In the genomic region with DNA sequence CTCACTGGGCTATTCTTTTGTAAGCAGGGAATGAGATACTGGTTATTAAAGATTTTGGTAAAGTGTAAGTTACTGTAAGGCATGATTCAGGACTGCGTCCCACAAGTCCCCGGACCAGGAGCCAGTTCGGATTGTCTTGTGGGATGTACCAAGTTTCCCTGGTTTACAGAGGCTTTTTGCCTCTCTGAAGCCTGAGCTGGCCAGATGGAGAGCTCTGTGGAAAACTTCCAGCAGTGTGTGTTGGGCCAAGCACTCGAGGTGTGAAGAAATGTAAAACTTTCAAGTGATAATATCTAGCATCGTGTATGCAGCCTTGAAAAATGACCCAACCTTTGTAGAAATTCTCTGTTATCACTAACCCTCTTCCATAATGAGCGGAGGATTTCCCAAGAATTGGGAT, we compare ENCODE assay signal across 16 cellular contexts. TPM values are rescaled to one million over a fixed set of nuclear protein-coding genes. Genes with fewer than 3 reads are reported as not detected.
DNase-seq lines count a peak whose midpoint lies in the region; ATAC-seq and TF ChIP-seq lines count a peak whose summit lies in the region.
"Had no signal": no experiment of that assay in that cellular context is flagged by ENCODE, and none has a peak within 500 bp of the region (broad histone marks: within the 10 kb centered on the region; RNA-seq: fewer than 3 reads in every experiment).

No MANE protein-coding gene starts in this region.

- H3K9me2 ChIP-seq in OCI-LY7 (ENCODE audit: insufficient read depth, low read length): no peaks in the 10 kb centered on the region

- no TSS peak for BruUV-seq in OCI-LY7 (replicated peaks; lab: Mats Ljungman, UMichigan)

- no peaks in the 10 kb centered on the region for H3K27me3 ChIP-seq in esophagus squamous epithelium
- H3K27me3 ChIP-seq in stomach smooth muscle (ENCODE audit: control insufficient read depth in 1 of 2, insufficient read depth in 2 of 2, low read length in 2 of 2): no peaks in the 10 kb centered on the region

- WGBS in esophagus squamous epithelium, 2 donors: 41 to 44% methylated on average over 6 of the region's 6 CpGs

- TF ChIP-seq CTCF in RWPE1 (conservative IDR thresholded peaks at IDR 0.05; ENCODE audit: low read depth) (no peak), esophagus squamous epithelium (IDR thresholded peaks at IDR 0.05) (no peak), GM20000 (IDR thresholded peaks at IDR 0.05; ENCODE audit: extremely low read depth, missing control alignments) (no peak), OCI-LY7 (conservative IDR thresholded peaks at IDR 0.05; ENCODE audit: low read length) (no peak)

- TF ChIP-seq POLR2A in esophagus squamous epithelium (IDR thresholded peaks at IDR 0.05) (no peak), GM18505 (IDR thresholded peaks at IDR 0.05; ENCODE audit: borderline replicate concordance, extremely low read depth, insufficient read depth, insufficient read length) (no peak)

- H2AFZ ChIP-seq in OCI-LY7 (ENCODE audit: low read length): no peak overlapping the region

- peaks cover 3% of the 10 kb centered on the region; the same call in 1 of the 2 replicates for H3K79me2 ChIP-seq in OCI-LY7 (ENCODE audit: insufficient read depth, low read depth, low read length)

- no peaks in the 10 kb centered on the region for H3K9me3 ChIP-seq in esophagus squamous epithelium
- H3K9me3 ChIP-seq in stomach smooth muscle (ENCODE audit: control insufficient read depth in 2 of 2, low read length in 2 of 2): no peaks in the 10 kb centered on the region
- no peaks in the 10 kb centered on the region for H3K9me3 ChIP-seq in OCI-LY7 (ENCODE audit: low read length)

- H3K4me3 ChIP-seq in esophagus squamous epithelium: peak overlapping the region in 3 of 4 donors; percentile 93 to 99 (median 99)
- no peak overlapping the region for H3K4me3 ChIP-seq in stomach smooth muscle (ENCODE audit: low read length in 2 of 2)
- H3K4me3 ChIP-seq in OCI-LY7 (ENCODE audit: low read depth, low read length, poor library complexity, severe bottlenecking): no peak overlapping the region

- DNase-seq in RWPE1 (ENCODE audit: low spot score) (no peak), esophagus squamous epithelium (lab: John Stamatoyannopoulos, UW) (no peak), mesenteric fat pad (ENCODE audit: low spot score) (peak; percentile 73), GM20000 (ENCODE audit: low spot score) (no peak), OCI-LY7 (ENCODE audit: low spot score) (no peak)
- DNase-seq: activated CD8-positive, alpha-beta T cell treated with anti-CD3 and anti-CD28 coated beads, Interleukin-2, amount 10 ng/mL, durations not matched to agents 7 days and 5 days; activated naive CD4-positive, alpha-beta T cell treated with Interleukin-2 at 50 U/mL for 16 hours; cerebellar nuclear complex; erythroblast; naive thymus-derived CD4-positive, alpha-beta T cell; NCI-H1105 treated with DMSO at 0.1 percent for 48 hours; NCI-H510A treated with DMSO at 0.1 percent for 48 hours had no signal

- no peak overlapping the region for H3K4me2 ChIP-seq in OCI-LY7 (ENCODE audit: low read length)

- CTCF ChIA-PET in RWPE1 (lab: Yijun Ruan, JAX) (interaction anchor here (1.1 kb wide), 1 partner anchor 55 kb away, joined by 3 read pairs; no protein-coding TSS in a partner anchor), OCI-LY7 (lab: Charles Lee; ENCODE audit: unreplicated experiment) (no interaction called here)

- H3K4me1 ChIP-seq in esophagus squamous epithelium (peaks cover 14 to 64% (median 37%) of the 10 kb centered on the region in 3 donors), stomach smooth muscle (ENCODE audit: control insufficient read depth, insufficient read depth, low read length) (peaks cover 34% of the 10 kb centered on the region), OCI-LY7 (ENCODE audit: insufficient read depth, low read length, poor library complexity, severe bottlenecking) (peaks cover 28% of the 10 kb centered on the region)

- no peak for ATAC-seq in HG02973 (IDR thresholded peaks at IDR 0.05; ENCODE audit: unreplicated experiment)
- no peak for ATAC-seq in GM18505 (IDR thresholded peaks at IDR 0.05; ENCODE audit: unreplicated experiment)
- ATAC-seq: activated CD8-positive, alpha-beta T cell treated with anti-CD3 and anti-CD28 coated beads, Interleukin-2, amount 10 ng/mL, durations not matched to agents 7 days and 5 days; HCT116; naive thymus-derived CD4-positive, alpha-beta T cell had no signal

- POLR2A ChIA-PET in RWPE1 (lab: Yijun Ruan, JAX; ENCODE audit: low non-redundant PET) (no interaction called here), OCI-LY7 (lab: Charles Lee) (interaction anchor here (0.6 to 2.2 kb wide), 6 partner anchors 9 to 364 kb away, joined by 3 to 7 read pairs (median 4); no protein-coding TSS in a partner anchor)

- H3K9ac ChIP-seq in stomach smooth muscle (ENCODE audit: low read length in 2 of 2): peak overlapping the region; percentile 13 to 22

- H3K36me3 ChIP-seq in esophagus squamous epithelium (peaks cover 0 to 12% (median 0%) of the 10 kb centered on the region in 3 donors), stomach smooth muscle (ENCODE audit: control insufficient read depth in 2 of 2, insufficient read depth in 2 of 2, low read length in 2 of 2) (no peaks in the 10 kb centered on the region), OCI-LY7 (ENCODE audit: insufficient read depth, low read length) (no peaks in the 10 kb centered on the region)

- peak overlapping the region; percentile 44 for H3K27ac ChIP-seq in RWPE1
- H3K27ac ChIP-seq in esophagus squamous epithelium: peak overlapping the region in 3 of 4 donors; percentile 94 to 99 (median 98)
- H3K27ac ChIP-seq in stomach smooth muscle (ENCODE audit: low read length): no peak overlapping the region
- no peak overlapping the region for H3K27ac ChIP-seq in OCI-LY7 (ENCODE audit: low read depth, low read length, poor library complexity, severe bottlenecking)

- intact Hi-C loops in esophagus squamous epithelium (cut with DNase I) (no loop called here), OCI-LY7 (cut with micrococcal nuclease; ENCODE audit: unreplicated experiment) (no loop called here)

- no peaks in the 10 kb centered on the region for H4K20me1 ChIP-seq in OCI-LY7 (ENCODE audit: insufficient read depth, low read length)

RNA-seq across cellular contexts. Expression of a gene that starts 2.4 kb away (rescaled TPM):
- 10 to 100 TPM; 24.2 to 61.4 (median 56.1) TPM for total RNA-seq in esophagus squamous epithelium
- total RNA-seq in mesenteric fat pad: 45.1 TPM
- 20.1 and 28.8 TPM in 2 replicates for total RNA-seq in OCI-LY7 (2014; rRNA removed; shearing (Covaris generic))
- total RNA-seq in OCI-LY7 (2022): 20.4 and 25.0 TPM in 2 replicates

Comparison
In these comparisons a context has a peak if more than half of its experiments do, and no peak if none do; other contexts are left out.
1. H3K27ac ChIP-seq: peak in RWPE1 (single experiment) and esophagus squamous epithelium (3 of 4); none in stomach smooth muscle (single experiment) and OCI-LY7 (single experiment).
2. H3K4me3 ChIP-seq: peak in esophagus squamous epithelium (3 of 4); none in stomach smooth muscle (0 of 2) and OCI-LY7 (single experiment).